In the genomic region with DNA sequence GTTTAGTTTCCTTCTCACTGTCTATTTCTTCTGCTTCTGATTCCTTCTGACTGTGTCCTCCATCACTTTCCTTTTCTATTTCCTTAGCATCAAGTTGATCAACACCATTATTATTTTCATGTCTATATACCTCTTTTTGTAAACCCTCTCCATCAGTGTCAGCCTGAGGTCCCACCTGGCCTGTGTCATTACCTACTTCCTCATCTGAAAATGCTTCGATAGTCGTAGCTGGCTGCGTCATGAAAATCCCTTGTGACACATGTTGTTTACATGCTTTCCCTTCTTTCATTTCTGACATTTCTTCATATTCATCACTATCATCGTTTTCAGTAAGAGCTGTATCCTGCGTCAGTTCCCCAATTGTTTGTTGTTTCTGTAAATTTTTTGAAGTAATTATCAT, we compare ENCODE assay signal across 22 cellular contexts.
"Had no signal": no experiment of that assay in that cellular context is flagged by ENCODE, and none has a peak within 500 bp of the region (broad histone marks: within the 10 kb centered on the region; RNA-seq: fewer than 3 reads in every experiment).

No MANE protein-coding gene starts in this region.

- H3K4me3 Mint-ChIP-seq: activated naive CD8-positive, alpha-beta T cell treated with anti-CD3 and anti-CD28 coated beads, Interleukin-2, amount 10 ng/mL, durations not matched to agents 7 days and 5 days; T-helper 17 cell had no signal

- H3K9me3 Mint-ChIP-seq: activated naive CD8-positive, alpha-beta T cell treated with anti-CD3 and anti-CD28 coated beads, Interleukin-2, amount 10 ng/mL, durations not matched to agents 7 days and 5 days had no signal

- FAIRE-seq: endometrium, kidney had no signal

- H3K27ac Mint-ChIP-seq: activated naive CD8-positive, alpha-beta T cell treated with anti-CD3 and anti-CD28 coated beads, Interleukin-2, amount 10 ng/mL, durations not matched to agents 7 days and 5 days had no signal

- ATAC-seq: esophagus mucosa; gastrocnemius medialis; heart left ventricle; left lobe of liver; stimulated activated naive CD8-positive, alpha-beta T cell treated with anti-CD3 and anti-CD28 coated beads, Interleukin-15, Interleukin-2, amounts not matched to agents 100 U/mL and 50 U/mL, for 24 hours; T-helper 17 cell had no signal

- H3K27me3 Mint-ChIP-seq: activated naive CD8-positive, alpha-beta T cell treated with anti-CD3 and anti-CD28 coated beads, Interleukin-2, amount 10 ng/mL, durations not matched to agents 7 days and 5 days; T-helper 17 cell had no signal

- H3K4me3 ChIP-seq: gastrocnemius medialis, heart left ventricle, sigmoid colon, tibial artery, uterus had no signal

- H3K4me1 Mint-ChIP-seq: activated naive CD8-positive, alpha-beta T cell treated with anti-CD3 and anti-CD28 coated beads, Interleukin-2, amount 10 ng/mL, durations not matched to agents 7 days and 5 days; T-helper 17 cell had no signal

- DNase-seq: activated CD4-positive, alpha-beta T cell treated with anti-CD3 and anti-CD28 coated beads for 1 hour; activated CD8-positive, alpha-beta memory T cell treated with anti-CD3 and anti-CD28 coated beads for 24 hours; activated CD8-positive, alpha-beta memory T cell treated with anti-CD3 and anti-CD28 coated beads, Interleukin-2, amount 50 U/mL, for 48 hours; activated gamma-delta T cell treated with Interleukin-2 at 50 U/mL for 16 hours; activated naive CD8-positive, alpha-beta T cell treated with anti-CD3 and anti-CD28 coated beads, Interleukin-2, amount 10 ng/mL, durations not matched to agents 7 days and 5 days; aorta; cerebellar nuclear complex; cortex of kidney; gastrocnemius medialis; heart left ventricle; kidney; occipital lobe; posterior cingulate gyrus; sigmoid colon; stimulated activated naive CD8-positive, alpha-beta T cell treated with anti-CD3 and anti-CD28 coated beads, Interleukin-15, Interleukin-2, amounts not matched to agents 100 U/mL and 50 U/mL, for 24 hours; substantia nigra; T-helper 17 cell; tibial artery; uterus had no signal
